In genomic region chr1:180743868-180744267, GRCh38 we compare ENCODE assay signal across 1 cellular context.
TF ChIP-seq lines count a peak whose summit lies in the region.

No MANE protein-coding gene starts in this region.

TF ChIP-seq in K562, 482 proteins besides CTCF, POLR2A, EP300 and RAD21 (continued from another document):
- TF ChIP-seq, protein P1, sequence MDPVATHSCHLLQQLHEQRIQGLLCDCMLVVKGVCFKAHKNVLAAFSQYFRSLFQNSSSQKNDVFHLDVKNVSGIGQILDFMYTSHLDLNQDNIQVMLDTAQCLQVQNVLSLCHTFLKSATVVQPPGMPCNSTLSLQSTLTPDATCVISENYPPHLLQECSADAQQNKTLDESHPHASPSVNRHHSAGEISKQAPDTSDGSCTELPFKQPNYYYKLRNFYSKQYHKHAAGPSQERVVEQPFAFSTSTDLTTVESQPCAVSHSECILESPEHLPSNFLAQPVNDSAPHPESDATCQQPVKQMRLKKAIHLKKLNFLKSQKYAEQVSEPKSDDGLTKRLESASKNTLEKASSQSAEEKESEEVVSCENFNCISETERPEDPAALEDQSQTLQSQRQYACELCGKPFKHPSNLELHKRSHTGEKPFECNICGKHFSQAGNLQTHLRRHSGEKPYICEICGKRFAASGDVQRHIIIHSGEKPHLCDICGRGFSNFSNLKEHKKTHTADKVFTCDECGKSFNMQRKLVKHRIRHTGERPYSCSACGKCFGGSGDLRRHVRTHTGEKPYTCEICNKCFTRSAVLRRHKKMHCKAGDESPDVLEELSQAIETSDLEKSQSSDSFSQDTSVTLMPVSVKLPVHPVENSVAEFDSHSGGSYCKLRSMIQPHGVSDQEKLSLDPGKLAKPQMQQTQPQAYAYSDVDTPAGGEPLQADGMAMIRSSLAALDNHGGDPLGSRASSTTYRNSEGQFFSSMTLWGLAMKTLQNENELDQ (CRISPR knock-in tag; IDR thresholded peaks at IDR 0.05; ENCODE audit: borderline replicate concordance): no peak
- TF ChIP-seq POLR2AphosphoS2 (IDR thresholded peaks at IDR 0.05; ENCODE audit: low read length): no peak
- no peak for TF ChIP-seq RAD51 (IDR thresholded peaks at IDR 0.05; ENCODE audit: borderline replicate concordance, low read depth)
- TF ChIP-seq E2F3 (CRISPR knock-in tag; IDR thresholded peaks at IDR 0.05): no peak
- TF ChIP-seq HNRNPH1 (optimal IDR thresholded peaks at IDR 0.05; ENCODE audit: low read depth, low read length): no peak
- TF ChIP-seq ATF6 (CRISPR knock-in tag; IDR thresholded peaks at IDR 0.05): no peak
- TF ChIP-seq ZNF444 (CRISPR knock-in tag; IDR thresholded peaks at IDR 0.05): no peak
- peak; percentile 55 for TF ChIP-seq ZNF280A (IDR thresholded peaks at IDR 0.05; ENCODE audit: low read depth, partially characterized antibody)
- no peak for TF ChIP-seq JUN (IDR thresholded peaks at IDR 0.05; ENCODE audit: borderline replicate concordance, low read depth, low read length)
- no peak for TF ChIP-seq JUN (CRISPR knock-in tag; IDR thresholded peaks at IDR 0.05; ENCODE audit: borderline replicate concordance)
- TF ChIP-seq CTBP1 (IDR thresholded peaks at IDR 0.05; ENCODE audit: borderline replicate concordance): no peak
- no peak for TF ChIP-seq CBX8 (IDR thresholded peaks at IDR 0.05; ENCODE audit: borderline replicate concordance, extremely low read depth, low read depth, low read length, poor library complexity, severe bottlenecking)
- peak; percentile 3 for TF ChIP-seq RBM25 (IDR thresholded peaks at IDR 0.05; ENCODE audit: low read depth, low read length, severe bottlenecking)
- no peak for TF ChIP-seq ZBTB7A (IDR thresholded peaks at IDR 0.05; ENCODE audit: borderline replicate concordance, control insufficient read depth, low read depth, low read length)
